In genomic region chr11:36278531-36279245, GRCh38 we compare ENCODE assay signal across 21 cellular contexts. TPM values are rescaled to one million over a fixed set of nuclear protein-coding genes. Genes with fewer than 3 reads are reported as not detected.
DNase-seq lines count a peak whose midpoint lies in the region; ATAC-seq, FAIRE-seq and TF ChIP-seq lines count a peak whose summit lies in the region.
"Had no signal": no experiment of that assay in that cellular context is flagged by ENCODE, and none has a peak within 500 bp of the region (broad histone marks: within the 10 kb centered on the region; RNA-seq: fewer than 3 reads in every experiment).

No MANE protein-coding gene starts in this region.

- no peaks in the 10 kb centered on the region for H3K9me3 ChIP-seq in pancreas
- H3K9me3 ChIP-seq: gastrocnemius medialis, neutrophil had no signal

- H3K27ac ChIP-seq in foreskin keratinocyte (no peak overlapping the region), pancreas (no peak overlapping the region)
- H3K27ac ChIP-seq: C4-2B, gastrocnemius medialis, neutrophil had no signal

- peaks cover 0 to 41% (median 12%) of the 10 kb centered on the region in 3 donors for H3K36me3 ChIP-seq in pancreas

- H3K4me1 ChIP-seq in foreskin keratinocyte (no peaks in the 10 kb centered on the region), pancreas (no peaks in the 10 kb centered on the region)

- H3K9me3 Mint-ChIP-seq in activated naive CD8-positive, alpha-beta T cell treated with anti-CD3 and anti-CD28 coated beads, Interleukin-2, amount 50 U/mL, for 24 hours = no peaks in the 10 kb centered on the region
- H3K9me3 Mint-ChIP-seq: effector memory CD8-positive, alpha-beta T cell; T-helper 1 cell treated with Interleukin-12 subunit alpha and Interleukin-12 subunit beta and Interleukin-4 antibody, amounts not matched to agents 30 μg/mL and 1 μg/mL, for 36 hours had no signal

- ATAC-seq in foreskin keratinocyte (peak; percentile 15), pancreas (peak in 3 of 4 donors; percentile 35 to 83 (median 77))
- ATAC-seq in activated naive CD8-positive, alpha-beta T cell treated with anti-CD3 and anti-CD28 coated beads, Interleukin-2, amount 50 U/mL, for 24 hours = no peak
- ATAC-seq: effector memory CD8-positive, alpha-beta T cell; gastrocnemius medialis; stimulated activated memory B cell treated with anti-CD40 and anti-IgM and Interleukin-4, amounts not matched to agents 10 μg/mL and 1 μg/mL and 100 μg/mL, for 72 hours had no signal

- intact Hi-C loops in pancreas (cut with DNase I) = no loop called here

- H3K4me1 Mint-ChIP-seq in activated naive CD8-positive, alpha-beta T cell treated with anti-CD3 and anti-CD28 coated beads, Interleukin-2, amount 50 U/mL, for 24 hours = peaks cover 2% of the 10 kb centered on the region

- no peak for TF ChIP-seq CTCF in foreskin keratinocyte (conservative IDR thresholded peaks at IDR 0.05)
- no peak for TF ChIP-seq CTCF in pancreas (IDR thresholded peaks at IDR 0.05)

- no peak overlapping the region for H3K27ac Mint-ChIP-seq in activated naive CD8-positive, alpha-beta T cell treated with anti-CD3 and anti-CD28 coated beads, Interleukin-2, amount 50 U/mL, for 24 hours
- H3K27ac Mint-ChIP-seq: effector memory CD8-positive, alpha-beta T cell; memory B cell; stimulated activated memory B cell treated with anti-CD40 and anti-IgM and Interleukin-4, amounts not matched to agents 10 μg/mL and 1 μg/mL and 100 μg/mL, for 72 hours; T-helper 1 cell treated with Interleukin-12 subunit alpha and Interleukin-12 subunit beta and Interleukin-4 antibody, amounts not matched to agents 30 μg/mL and 1 μg/mL, for 36 hours had no signal

- 75 to 83% methylated on average over 11 of the region's 11 CpGs for WGBS in pancreas, 2 donors

- no peak for FAIRE-seq in pancreas (lab: Jason Lieb, UNC)

- H3K36me3 Mint-ChIP-seq in activated naive CD8-positive, alpha-beta T cell treated with anti-CD3 and anti-CD28 coated beads, Interleukin-2, amount 50 U/mL, for 24 hours (ENCODE audit: low read depth) = peaks cover 21% of the 10 kb centered on the region

- H3K4me3 Mint-ChIP-seq in activated naive CD8-positive, alpha-beta T cell treated with anti-CD3 and anti-CD28 coated beads, Interleukin-2, amount 50 U/mL, for 24 hours = no peak overlapping the region
- H3K4me3 Mint-ChIP-seq: effector memory CD8-positive, alpha-beta T cell; memory B cell; stimulated activated memory B cell treated with anti-CD40 and anti-IgM and Interleukin-4, amounts not matched to agents 10 μg/mL and 1 μg/mL and 100 μg/mL, for 72 hours; T-helper 1 cell treated with Interleukin-12 subunit alpha and Interleukin-12 subunit beta and Interleukin-4 antibody, amounts not matched to agents 30 μg/mL and 1 μg/mL, for 36 hours had no signal

- H3K27me3 ChIP-seq in foreskin keratinocyte (no peaks in the 10 kb centered on the region), pancreas (no peaks in the 10 kb centered on the region)
- H3K27me3 ChIP-seq: gastrocnemius medialis, neutrophil had no signal

- DNase-seq in DMS53 (lab: John Stamatoyannopoulos, UW) (peak; percentile 18), DMS53 treated with DMSO at 0.1 percent for 48 hours (lab: John Stamatoyannopoulos, UW; ENCODE audit: unreplicated experiment) (no peak), astrocyte of the hippocampus (ENCODE audit: low read depth, low spot score) (peak; percentile 48), foreskin keratinocyte (no peak), pancreas (no peak), germinal center (ENCODE audit: low spot score) (no peak), T-helper 9 cell (no peak)
- no peak for DNase-seq in activated naive CD8-positive, alpha-beta T cell treated with anti-CD3 and anti-CD28 coated beads, Interleukin-2, amount 50 U/mL, for 24 hours
- DNase-seq: 8988T; activated CD4-positive, CD25-positive, alpha-beta regulatory T cell; activated gamma-delta T cell treated with Interleukin-2 at 50 U/mL for 16 hours; effector memory CD8-positive, alpha-beta T cell; gastrocnemius medialis; NCI-H2171; NK-92 treated with Interleukin-12 subunit alpha and Interleukin-12 subunit beta, amount 100 ng/mL, for 24 hours; trophoblast cell had no signal

- H3K27me3 Mint-ChIP-seq in activated naive CD8-positive, alpha-beta T cell treated with anti-CD3 and anti-CD28 coated beads, Interleukin-2, amount 50 U/mL, for 24 hours = no peaks in the 10 kb centered on the region
- H3K27me3 Mint-ChIP-seq: effector memory CD8-positive, alpha-beta T cell; memory B cell; stimulated activated memory B cell treated with anti-CD40 and anti-IgM and Interleukin-4, amounts not matched to agents 10 μg/mL and 1 μg/mL and 100 μg/mL, for 72 hours had no signal

- H3K4me3 ChIP-seq in pancreas = no peak overlapping the region
- H3K4me3 ChIP-seq: gastrocnemius medialis had no signal

RNA-seq across cellular contexts. Expression of gene COMMD9, which starts 10.5 kb away (rescaled TPM):
- total RNA-seq in foreskin keratinocyte (51.1 and 62.8 TPM in 2 replicates), pancreas (10 to 100 TPM; 16.5 to 47.6 (median 29.1) TPM)
- polyA plus RNA-seq in foreskin keratinocyte (72.4 and 75.3 TPM in 2 replicates), pancreas (10 to 100 TPM; 22.5 to 37.4 TPM)

RNA-seq across cellular contexts. Expression of gene PRR5L, which starts 17.4 kb away (rescaled TPM):
- total RNA-seq in foreskin keratinocyte (39.0 and 39.9 TPM in 2 replicates), pancreas (1 to 10 TPM; 1.3 to 9.0 (median 2.7) TPM)
- polyA plus RNA-seq in foreskin keratinocyte (24.2 and 25.0 TPM in 2 replicates), pancreas (1 to 10 TPM; 1.6 to 2.3 TPM)

Comparison
In these comparisons a context has a peak if more than half of its experiments do, and no peak if none do; other contexts are left out.
1. DNase-seq: peak in DMS53 (single experiment) and astrocyte of the hippocampus (single experiment); none in DMS53 treated with DMSO at 0.1 percent for 48 hours (single experiment), foreskin keratinocyte (0 of 2), pancreas (0 of 6), activated naive CD8-positive, alpha-beta T cell treated with anti-CD3 and anti-CD28 coated beads, Interleukin-2, amount 50 U/mL, for 24 hours (single experiment), germinal center (single experiment) and T-helper 9 cell (single experiment).